11 cellular contexts compared by ENCODE assay signal in the genomic region with DNA sequence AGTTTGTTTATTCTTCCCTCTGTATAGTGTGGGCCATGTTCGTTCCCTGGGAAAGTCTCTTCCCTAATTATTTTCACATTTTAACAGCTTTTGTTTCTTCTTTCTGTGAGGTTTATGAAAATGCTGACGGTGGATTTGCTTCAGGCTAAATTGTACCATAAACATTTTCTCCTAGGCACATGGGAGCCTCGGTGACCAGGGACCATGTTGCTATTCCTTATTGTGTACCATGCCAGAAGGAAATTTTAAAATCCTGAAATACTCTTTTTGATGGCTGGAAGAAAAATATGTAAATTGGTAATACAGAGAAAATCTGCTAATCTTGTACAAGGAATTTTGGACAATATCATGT.
A peak's percentile ranks its signal among the peaks of the same experiment; 100 is the strongest.
DNase-seq lines count a peak whose midpoint lies in the region; ATAC-seq, FAIRE-seq and TF ChIP-seq lines count a peak whose summit lies in the region.
"Had no signal": no experiment of that assay in that cellular context is flagged by ENCODE, and none has a peak within 500 bp of the region (broad histone marks: within the 10 kb centered on the region; RNA-seq: fewer than 3 reads in every experiment).

No MANE protein-coding gene starts in this region.

- peak overlapping the region; percentile 59; the same call in 1 of the 2 replicates for H2AFZ ChIP-seq in K562 (ENCODE audit: low read depth, low read length)

- ATAC-seq in K562 (no peak), left lung (no peak)
- no peak for ATAC-seq in stimulated activated memory B cell treated with anti-CD40 and anti-IgM and Interleukin-4, amounts not matched to agents 10 μg/mL and 1 μg/mL and 100 μg/mL, for 72 hours
- ATAC-seq: natural killer cell had no signal

- peaks cover 30% of the 10 kb centered on the region for H3K4me1 ChIP-seq in HUES48 (ENCODE audit: control insufficient read depth, insufficient read depth, low read length)
- peaks cover 0 to 4% of the 10 kb centered on the region in 2 experiments; a peak in 3 of 5 replicates for H3K4me1 ChIP-seq in K562 (replicated peaks in 1 of 2; ENCODE audit: control insufficient read depth in 2 of 2, insufficient read depth in 2 of 2, low read length in 2 of 2)
- H3K4me1 ChIP-seq in left lung, result peaks cover 5 to 26% of the 10 kb centered on the region in 2 donors

- no peak overlapping the region for H3K4me3 ChIP-seq in HUES48 (ENCODE audit: low read depth, low read length)
- H3K4me3 ChIP-seq in K562, result no peak overlapping the region
- no peak overlapping the region for H3K4me3 ChIP-seq in left lung

- H3K9ac ChIP-seq in HUES48 (ENCODE audit: low read depth, low read length) (no peak overlapping the region; the same call in 1 of the 2 replicates), K562 (ENCODE audit: insufficient read depth in 1 of 2, low read depth in 2 of 2, low read length in 2 of 2) (no peak overlapping the region)

- H3K36me3 ChIP-seq in HUES48 (ENCODE audit: control insufficient read depth, insufficient read depth, low read length) (no peaks in the 10 kb centered on the region), K562 (ENCODE audit: control insufficient read depth, insufficient read depth, low read length) (no peaks in the 10 kb centered on the region), left lung (no peaks in the 10 kb centered on the region)

- TF ChIP-seq POLR2A in K562 (conservative IDR thresholded peaks at IDR 0.05), result no peak

- no peaks in the 10 kb centered on the region for H3K27me3 Mint-ChIP-seq in stimulated activated memory B cell treated with anti-CD40 and anti-IgM and Interleukin-4, amounts not matched to agents 10 μg/mL and 1 μg/mL and 100 μg/mL, for 72 hours
- peaks cover 0 to 5% (median 2%) of the 10 kb centered on the region in 3 donors for H3K27me3 Mint-ChIP-seq in immature natural killer cell (ENCODE audit: low read depth in 3 of 3)
- H3K27me3 Mint-ChIP-seq: activated CD4-positive, alpha-beta T cell treated with anti-CD3 and anti-CD28 coated beads, Interleukin-2, amount 10 ng/mL, durations not matched to agents 24 days and 14 days had no signal

- in situ Hi-C loops in K562 (cut with MboI), result no loop called here

- H3K9me3 ChIP-seq in HUES48 (ENCODE audit: control insufficient read depth, insufficient read depth, low read length) (no peaks in the 10 kb centered on the region), K562 (replicated peaks; ENCODE audit: control insufficient read depth, insufficient read depth, low read depth, low read length) (no peaks in the 10 kb centered on the region), left lung (no peaks in the 10 kb centered on the region)

- BruUV-seq in K562 (replicated peaks; lab: Mats Ljungman, UMichigan), result no TSS peak

- WGBS in K562 (ENCODE audit: insufficient coverage, low coverage, missing lambda C conversion rate), result 21% methylated on average over 3 of the region's 3 CpGs

- H3K9me3 Mint-ChIP-seq in stimulated activated memory B cell treated with anti-CD40 and anti-IgM and Interleukin-4, amounts not matched to agents 10 μg/mL and 1 μg/mL and 100 μg/mL, for 72 hours, result no peaks in the 10 kb centered on the region
- H3K9me3 Mint-ChIP-seq in immature natural killer cell, result no peaks in the 10 kb centered on the region
- H3K9me3 Mint-ChIP-seq: natural killer cell had no signal

- no peak overlapping the region for H3K4me2 ChIP-seq in K562 (ENCODE audit: insufficient read depth, low read length)

- H3K4me3 Mint-ChIP-seq in stimulated activated memory B cell treated with anti-CD40 and anti-IgM and Interleukin-4, amounts not matched to agents 10 μg/mL and 1 μg/mL and 100 μg/mL, for 72 hours, result peak overlapping the region; percentile 55
- H3K4me3 Mint-ChIP-seq in immature natural killer cell, result no peak overlapping the region
- H3K4me3 Mint-ChIP-seq: natural killer cell had no signal

- TF ChIP-seq EP300 in K562 (IDR thresholded peaks at IDR 0.05; ENCODE audit: low read length), result no peak

- POLR2A ChIA-PET in K562 (lab: Yijun Ruan, JAX), result interaction anchor here (0.6 kb wide), 1 partner anchor 12 kb away, joined by 3 read pairs; no protein-coding TSS in a partner anchor

- CTCF ChIA-PET in K562 (lab: Yijun Ruan, JAX; ENCODE audit: low intra/inter-chr PET ratio), result no interaction called here

- TF ChIP-seq RAD21 in K562 (CRISPR knock-in tag; conservative IDR thresholded peaks at IDR 0.05 in 1 of 2, IDR thresholded peaks at IDR 0.05 in 1 of 2), result no peak

- H3K27me3 ChIP-seq in HUES48 (ENCODE audit: control insufficient read depth, insufficient read depth, low read length) (no peaks in the 10 kb centered on the region), K562 (ENCODE audit: control insufficient read depth in 2 of 2, insufficient read depth in 2 of 2, low read length in 2 of 2) (no peaks in the 10 kb centered on the region; a peak in 1 of 5 replicates), left lung (no peaks in the 10 kb centered on the region)

- no peaks in the 10 kb centered on the region for H3K9me1 ChIP-seq in K562 (ENCODE audit: control insufficient read depth, insufficient read depth, low read length)

- no peak for TF ChIP-seq CTCF in K562 (IDR thresholded peaks at IDR 0.05 in 2 of 3, conservative IDR thresholded peaks at IDR 0.05 in 1 of 3; ENCODE audit: insufficient read depth in 2 of 3, low read depth in 1 of 3, low read length in 3 of 3)
- no peak for TF ChIP-seq CTCF in left lung (IDR thresholded peaks at IDR 0.05)

- H3K27ac Mint-ChIP-seq in stimulated activated memory B cell treated with anti-CD40 and anti-IgM and Interleukin-4, amounts not matched to agents 10 μg/mL and 1 μg/mL and 100 μg/mL, for 72 hours, result peak overlapping the region; percentile 71
- no peak overlapping the region for H3K27ac Mint-ChIP-seq in immature natural killer cell
- H3K27ac Mint-ChIP-seq: natural killer cell had no signal

- no peaks in the 10 kb centered on the region for H3K79me2 ChIP-seq in K562 (ENCODE audit: control insufficient read depth, insufficient read depth, low read length)

- peak overlapping the region; percentile 94 for H3K27ac ChIP-seq in HUES48 (ENCODE audit: low read depth, low read length)
- no peak overlapping the region for H3K27ac ChIP-seq in K562 (ENCODE audit: extremely low read depth, low read depth, low read length)
- H3K27ac ChIP-seq in left lung, result peak overlapping the region; percentile 49 to 79

- no peaks in the 10 kb centered on the region for H3K36me3 Mint-ChIP-seq in stimulated activated memory B cell treated with anti-CD40 and anti-IgM and Interleukin-4, amounts not matched to agents 10 μg/mL and 1 μg/mL and 100 μg/mL, for 72 hours
- peaks cover 0 to 3% (median 0%) of the 10 kb centered on the region in 3 donors for H3K36me3 Mint-ChIP-seq in immature natural killer cell
- H3K36me3 Mint-ChIP-seq: natural killer cell had no signal

- DNase-seq in K562 (ENCODE audit: extremely low read depth in 1 of 4, low spot score in 3 of 4) (no peak), left lung (no peak), SIG-M5 (lab: John Stamatoyannopoulos, UW) (no peak), immature natural killer cell (no peak), SKM-1 (lab: John Stamatoyannopoulos, UW; ENCODE audit: unreplicated experiment) (no peak)
- DNase-seq in stimulated activated CD4-positive, alpha-beta T cell treated with anti-CD3 and anti-CD28 coated beads, Interleukin-2, amount 100 ng/mL, for 24 hours, result no peak
- DNase-seq: activated CD4-positive, alpha-beta T cell treated with anti-CD3 and anti-CD28 coated beads, Interleukin-2, amount 10 ng/mL, durations not matched to agents 24 days and 14 days; natural killer cell; NCI-H1436 treated with DMSO at 0.1 percent for 48 hours had no signal

- intact Hi-C loops in K562 (cut with micrococcal nuclease) (no loop called here), left lung (cut with DNase I) (no loop called here)

- peak; percentile 26 for FAIRE-seq in K562 (lab: Jason Lieb, UNC)

- H3K4me1 Mint-ChIP-seq in stimulated activated memory B cell treated with anti-CD40 and anti-IgM and Interleukin-4, amounts not matched to agents 10 μg/mL and 1 μg/mL and 100 μg/mL, for 72 hours, result peaks cover 65% of the 10 kb centered on the region
- peaks cover 20 to 21% of the 10 kb centered on the region in 2 donors for H3K4me1 Mint-ChIP-seq in immature natural killer cell

- H4K20me1 ChIP-seq in K562 (replicated peaks; ENCODE audit: control insufficient read depth, insufficient read depth, low read length), result no peaks in the 10 kb centered on the region

TF ChIP-seq in K562, 482 proteins besides CTCF, POLR2A, EP300 and RAD21:
- TF ChIP-seq ZNF316 (IDR thresholded peaks at IDR 0.05), result peak; percentile 78
- TF ChIP-seq MAFG (tag; conservative IDR thresholded peaks at IDR 0.05), result peak; percentile 30; the same call in 1 of the 2 replicates
- TF ChIP-seq C11orf30 (IDR thresholded peaks at IDR 0.05; ENCODE audit: low read depth), result peak; percentile 54; the same call in 1 of the 2 replicates
- no peak for TF ChIP-seq ZNF12 (CRISPR knock-in tag; IDR thresholded peaks at IDR 0.05)
- peak; percentile 58 for TF ChIP-seq MAFF (IDR thresholded peaks at IDR 0.05; ENCODE audit: low read length)
- TF ChIP-seq, protein P1, sequence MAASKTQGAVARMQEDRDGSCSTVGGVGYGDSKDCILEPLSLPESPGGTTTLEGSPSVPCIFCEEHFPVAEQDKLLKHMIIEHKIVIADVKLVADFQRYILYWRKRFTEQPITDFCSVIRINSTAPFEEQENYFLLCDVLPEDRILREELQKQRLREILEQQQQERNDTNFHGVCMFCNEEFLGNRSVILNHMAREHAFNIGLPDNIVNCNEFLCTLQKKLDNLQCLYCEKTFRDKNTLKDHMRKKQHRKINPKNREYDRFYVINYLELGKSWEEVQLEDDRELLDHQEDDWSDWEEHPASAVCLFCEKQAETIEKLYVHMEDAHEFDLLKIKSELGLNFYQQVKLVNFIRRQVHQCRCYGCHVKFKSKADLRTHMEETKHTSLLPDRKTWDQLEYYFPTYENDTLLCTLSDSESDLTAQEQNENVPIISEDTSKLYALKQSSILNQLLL (CRISPR knock-in tag; IDR thresholded peaks at IDR 0.05; ENCODE audit: borderline replicate concordance), result no peak
